ENCODE assay signal across 7 cellular contexts in the genomic region with DNA sequence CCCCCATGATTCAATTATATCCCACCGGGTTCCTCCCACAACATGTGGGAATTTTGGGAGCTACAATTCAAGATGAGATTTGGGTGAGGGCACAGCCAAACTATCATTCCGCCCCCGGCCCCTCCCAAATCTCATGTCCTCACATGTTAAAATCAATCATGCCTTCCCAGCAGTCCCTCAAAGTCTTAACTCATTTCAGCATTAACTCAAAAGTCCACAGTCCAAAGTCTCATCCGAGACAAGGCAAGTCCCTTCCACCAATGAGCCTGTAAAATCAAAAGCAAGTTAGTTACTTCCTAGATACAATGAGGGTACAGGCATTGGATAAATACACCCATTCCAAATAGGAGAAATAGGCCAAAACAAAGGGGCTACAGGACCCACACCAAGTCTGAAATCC. TPM values are rescaled to one million over a fixed set of nuclear protein-coding genes. Genes with fewer than 3 reads are reported as not detected.
DNase-seq lines count a peak whose midpoint lies in the region; ATAC-seq, FAIRE-seq and TF ChIP-seq lines count a peak whose summit lies in the region.
"Not testable (repeated sequence)": the region's sequence is repeated elsewhere in the genome, so short reads cannot be mapped to it uniquely, and the experiment has no call there.

No MANE protein-coding gene starts in this region.

- not testable (repeated sequence) for TF ChIP-seq CTCF in GM23338 (conservative IDR thresholded peaks at IDR 0.05; ENCODE audit: low read depth in 2 of 2); astrocyte (IDR thresholded peaks at IDR 0.05; ENCODE audit: insufficient read depth, low read depth, low read length); endodermal cell (conservative IDR thresholded peaks at IDR 0.05); liver (IDR thresholded peaks at IDR 0.05; ENCODE audit: low read depth, low read length, missing input control)

- peak overlapping the region; percentile 36 for H3K4me2 ChIP-seq in GM23338
- not testable (repeated sequence) for H3K4me2 ChIP-seq in astrocyte (ENCODE audit: low read length)

- not testable (repeated sequence) for H3K36me3 ChIP-seq in GM23338 (ENCODE audit: insufficient read depth); HUES64 (ENCODE audit: insufficient read depth, low read length); astrocyte (ENCODE audit: insufficient read depth, low read length); endodermal cell (ENCODE audit: control insufficient read depth, insufficient read depth, low read length); iPS-20b (ENCODE audit: insufficient read depth, low read depth, low read length); liver (ENCODE audit: control insufficient read depth in 4 of 4, insufficient read depth in 3 of 4, low read depth in 1 of 4, low read length in 3 of 4)

- H3K9ac ChIP-seq in HUES64 (ENCODE audit: low read depth, low read length); astrocyte (ENCODE audit: low read length); endodermal cell (ENCODE audit: extremely low read depth, low read length, poor library complexity, severe bottlenecking); iPS-20b (ENCODE audit: low read depth, low read length); liver (ENCODE audit: low read depth in 1 of 2, low read length in 2 of 2): not testable (repeated sequence)

- peak overlapping the region; percentile 91 for H3K27ac Mint-ChIP-seq in GM23338
- H3K27ac Mint-ChIP-seq in astrocyte (ENCODE audit: unreplicated experiment), result not testable (repeated sequence)
- H3K27ac Mint-ChIP-seq in endodermal cell, result peak overlapping the region; percentile 77
- H3K27ac Mint-ChIP-seq in stimulated activated naive CD8-positive, alpha-beta T cell treated with anti-CD3 and anti-CD28 coated beads, Interleukin-15, Interleukin-2, amounts not matched to agents 100 ng/mL and 50 ng/mL, for 24 hours, result peak overlapping the region; percentile 0

- H3K27ac ChIP-seq in GM23338 (ENCODE audit: low read depth), result peak overlapping the region; percentile 56
- H3K27ac ChIP-seq in HUES64 (ENCODE audit: low read depth, low read length), result peak overlapping the region; percentile 81; the same call in 1 of the 2 replicates
- not testable (repeated sequence) for H3K27ac ChIP-seq in astrocyte (ENCODE audit: low read depth, low read length); endodermal cell (ENCODE audit: low read depth, low read length); liver (ENCODE audit: low read depth in 1 of 2, low read length in 2 of 2)
- H3K27ac ChIP-seq in iPS-20b (ENCODE audit: low read length), result peak overlapping the region; percentile 29

- H3K9me2 ChIP-seq in GM23338 (ENCODE audit: insufficient read depth), result not testable (repeated sequence)

- WGBS in HUES64, result 90% methylated on average over 4 of the region's 4 CpGs
- 88 to 92% methylated on average over 2 to 4 of the region's 4 CpGs for WGBS in endodermal cell (ENCODE audit: insufficient coverage in 1 of 2, insufficient read length in 1 of 2), 2 experiments
- WGBS in liver, result 54% methylated on average over 4 of the region's 4 CpGs

- H3K36me3 Mint-ChIP-seq in GM23338 (ENCODE audit: low read depth) (peaks cover 16% of the 10 kb centered on the region), astrocyte (ENCODE audit: low read depth, unreplicated experiment) (peaks cover 13% of the 10 kb centered on the region), endodermal cell (ENCODE audit: low read depth) (peaks cover 16% of the 10 kb centered on the region)
- peaks cover 28% of the 10 kb centered on the region for H3K36me3 Mint-ChIP-seq in stimulated activated naive CD8-positive, alpha-beta T cell treated with anti-CD3 and anti-CD28 coated beads, Interleukin-15, Interleukin-2, amounts not matched to agents 100 ng/mL and 50 ng/mL, for 24 hours (ENCODE audit: low read depth)

- H3F3A ChIP-seq in GM23338 (replicated peaks; ENCODE audit: low read depth), result not testable (repeated sequence)

- not testable (repeated sequence) for H3K9me3 ChIP-seq in HUES64 (ENCODE audit: insufficient read depth, low read depth, low read length); astrocyte (ENCODE audit: insufficient read depth, low read depth, low read length); endodermal cell (ENCODE audit: control insufficient read depth, low read length); iPS-20b (ENCODE audit: insufficient read depth, low read depth, low read length); liver (ENCODE audit: control insufficient read depth in 4 of 4, low read length in 3 of 4)

- H3K27me3 ChIP-seq in GM23338 (ENCODE audit: insufficient read depth); HUES64 (ENCODE audit: insufficient read depth, low read length); astrocyte (ENCODE audit: insufficient read depth, low read length); endodermal cell (ENCODE audit: control insufficient read depth, insufficient read depth, low read length, poor library complexity, severe bottlenecking); iPS-20b (ENCODE audit: insufficient read depth, low read length); liver (ENCODE audit: control insufficient read depth in 4 of 4, insufficient read depth in 4 of 4, low read length in 3 of 4): not testable (repeated sequence)

- H3K79me2 ChIP-seq in GM23338 (replicated peaks; ENCODE audit: insufficient read depth), result peaks cover 85% of the 10 kb centered on the region
- peaks cover 57% of the 10 kb centered on the region for H3K79me2 ChIP-seq in astrocyte (ENCODE audit: insufficient read depth, low read length)

- DNase-seq in GM23338 (ENCODE audit: low spot score); astrocyte (ENCODE audit: low read depth); endodermal cell: not testable (repeated sequence)

- H3K4me1 Mint-ChIP-seq in GM23338 (peaks cover 67% of the 10 kb centered on the region), astrocyte (ENCODE audit: low read depth, unreplicated experiment) (peaks cover 20% of the 10 kb centered on the region), endodermal cell (peaks cover 49% of the 10 kb centered on the region)
- H3K4me1 Mint-ChIP-seq in stimulated activated naive CD8-positive, alpha-beta T cell treated with anti-CD3 and anti-CD28 coated beads, Interleukin-15, Interleukin-2, amounts not matched to agents 100 ng/mL and 50 ng/mL, for 24 hours (ENCODE audit: low read depth), result peaks cover 65% of the 10 kb centered on the region

- H3K4me1 ChIP-seq in GM23338 (ENCODE audit: insufficient read depth) (peaks cover 51% of the 10 kb centered on the region), HUES64 (ENCODE audit: insufficient read depth, low read length) (peaks cover 51% of the 10 kb centered on the region), astrocyte (ENCODE audit: insufficient read depth, low read length) (peaks cover 15% of the 10 kb centered on the region), endodermal cell (ENCODE audit: control insufficient read depth, insufficient read depth, low read length) (peaks cover 25% of the 10 kb centered on the region), iPS-20b (ENCODE audit: insufficient read depth, low read length) (peaks cover 37% of the 10 kb centered on the region), liver (ENCODE audit: control insufficient read depth in 4 of 4, insufficient read depth in 4 of 4, low read length in 3 of 4) (peaks cover 1 to 17% (median 4%) of the 10 kb centered on the region in 4 donors)

- not testable (repeated sequence) for H3K9me3 Mint-ChIP-seq in GM23338; astrocyte (ENCODE audit: unreplicated experiment); endodermal cell; stimulated activated naive CD8-positive, alpha-beta T cell treated with anti-CD3 and anti-CD28 coated beads, Interleukin-15, Interleukin-2, amounts not matched to agents 100 ng/mL and 50 ng/mL, for 24 hours

- H3K27me3 Mint-ChIP-seq in GM23338 (ENCODE audit: insufficient read depth, low read depth, poor library complexity); astrocyte (ENCODE audit: low read depth, unreplicated experiment); endodermal cell (ENCODE audit: insufficient read depth); stimulated activated naive CD8-positive, alpha-beta T cell treated with anti-CD3 and anti-CD28 coated beads, Interleukin-15, Interleukin-2, amounts not matched to agents 100 ng/mL and 50 ng/mL, for 24 hours: not testable (repeated sequence)

- not testable (repeated sequence) for FAIRE-seq in astrocyte (lab: Jason Lieb, UNC)

- H3K4me3 ChIP-seq in GM23338 (peak overlapping the region; percentile 8; the same call in 1 of the 2 replicates), iPS-20b (ENCODE audit: low read length) (peak overlapping the region; percentile 15; the same call in 1 of the 2 replicates)
- not testable (repeated sequence) for H3K4me3 ChIP-seq in HUES64 (ENCODE audit: low read length); astrocyte (ENCODE audit: insufficient read depth, low read depth, low read length); endodermal cell (ENCODE audit: low read length); liver (ENCODE audit: low read depth in 1 of 3, low read length in 3 of 3)

- H3K4me3 Mint-ChIP-seq in GM23338 (peak overlapping the region; percentile 43; the same call in 2 of the 3 replicates), astrocyte (ENCODE audit: unreplicated experiment) (peak overlapping the region; percentile 6)
- H3K4me3 Mint-ChIP-seq in endodermal cell; stimulated activated naive CD8-positive, alpha-beta T cell treated with anti-CD3 and anti-CD28 coated beads, Interleukin-15, Interleukin-2, amounts not matched to agents 100 ng/mL and 50 ng/mL, for 24 hours: not testable (repeated sequence)

- not testable (repeated sequence) for H2AFZ ChIP-seq in GM23338; astrocyte (ENCODE audit: low read depth, low read length)

- not testable (repeated sequence) for TF ChIP-seq RAD21 in liver (IDR thresholded peaks at IDR 0.05)

- not testable (repeated sequence) for ATAC-seq in GM23338

- H4K20me1 ChIP-seq in GM23338 (replicated peaks; ENCODE audit: insufficient read depth); astrocyte (ENCODE audit: insufficient read depth, low read length): not testable (repeated sequence)

RNA-seq across cellular contexts. Expression of gene INO80C, which starts 10.2 kb away (rescaled TPM):
- total RNA-seq in GM23338 (2014; rRNA removed; shearing (Covaris generic)), result 16.3 and 22.6 TPM in 2 replicates
- 52.3 and 52.8 TPM in 2 replicates for polyA plus RNA-seq in GM23338 (2016; fragmentation: Nextera tagmentation; extraction: Ambion mirVana)
- polyA plus RNA-seq in HUES64 (2013, experiment 1 of 2), result 32.1 TPM
- 32.1 TPM for polyA plus RNA-seq in HUES64 (2013, experiment 2 of 2)
- total RNA-seq in astrocyte, result 21.1 and 24.6 TPM in 2 replicates
- total RNA-seq in endodermal cell, result 10 to 100 TPM; 31.1 to 31.9 TPM
- 32.4 TPM for polyA plus RNA-seq in endodermal cell (2013, experiment 1 of 2)
- polyA plus RNA-seq in endodermal cell (2013, experiment 2 of 2), result 27.4 TPM
- 10 to 100 TPM in 1 of 2 donors, 1 to 10 TPM in 1; 4.6 to 10.4 TPM for total RNA-seq in liver
- 10 to 100 TPM; 10.6 to 13.4 TPM for polyA plus RNA-seq in liver
